Comparison of ENCODE assay signal across 8 cellular contexts in genomic region chr17:69501591-69502468, GRCh38.
DNase-seq lines count a peak whose midpoint lies in the region; ATAC-seq, FAIRE-seq and TF ChIP-seq lines count a peak whose summit lies in the region.

No MANE protein-coding gene starts in this region.

- CTCF ChIA-PET in K562 (lab: Yijun Ruan, JAX; ENCODE audit: low intra/inter-chr PET ratio) = no interaction called here

- no peak overlapping the region for H2AFZ ChIP-seq in K562 (ENCODE audit: low read depth, low read length)

- in situ Hi-C loops in K562 (cut with MboI) = no loop called here

- TF ChIP-seq POLR2A in K562 (conservative IDR thresholded peaks at IDR 0.05) = no peak

- H3K4me3 ChIP-seq in K562 (no peak overlapping the region), small intestine (ENCODE audit: low read depth in 1 of 2, low read length in 2 of 2) (peak overlapping the region in 1 of 2 donors; percentile 35), BE2C (ENCODE audit: low read depth, low read length) (no peak overlapping the region)

- ATAC-seq in K562 (no peak), GM18873 (IDR thresholded peaks at IDR 0.05; ENCODE audit: low FRiP score, unreplicated experiment) (no peak)

- no peaks in the 10 kb centered on the region; a peak in 1 of 5 replicates for H3K27me3 ChIP-seq in K562 (ENCODE audit: control insufficient read depth in 2 of 2, insufficient read depth in 2 of 2, low read length in 2 of 2)
- H3K27me3 ChIP-seq in small intestine (ENCODE audit: control insufficient read depth in 2 of 2, insufficient read depth in 2 of 2, low read length in 2 of 2) = no peaks in the 10 kb centered on the region
- no peaks in the 10 kb centered on the region for H3K27me3 ChIP-seq in BE2C

- POLR2A ChIA-PET in K562 (lab: Yijun Ruan, JAX) = interaction anchor here (0.6 to 0.7 kb wide), 3 partner anchors 10 to 668 kb away, joined by 3 read pairs; no protein-coding TSS in a partner anchor

- H3K9me3 ChIP-seq in K562 (replicated peaks; ENCODE audit: control insufficient read depth, insufficient read depth, low read depth, low read length) (no peaks in the 10 kb centered on the region), small intestine (ENCODE audit: control insufficient read depth, low read depth) (no peaks in the 10 kb centered on the region), BE2C (no peaks in the 10 kb centered on the region)

- no peak overlapping the region for H3K4me2 ChIP-seq in K562 (ENCODE audit: insufficient read depth, low read length)

- no peak overlapping the region for H3K9ac ChIP-seq in K562 (ENCODE audit: insufficient read depth in 1 of 2, low read depth in 2 of 2, low read length in 2 of 2)

- TF ChIP-seq CTCF in K562 (IDR thresholded peaks at IDR 0.05 in 2 of 3, conservative IDR thresholded peaks at IDR 0.05 in 1 of 3; ENCODE audit: insufficient read depth in 2 of 3, low read depth in 1 of 3, low read length in 3 of 3) (no peak), BE2C (IDR thresholded peaks at IDR 0.05; ENCODE audit: low read depth, low read length) (no peak)

- DNase-seq in NCI-H2081 (lab: John Stamatoyannopoulos, UW) (peak; percentile 44 to 77), NCI-H2081 treated with DMSO at 0.1 percent for 48 hours (lab: John Stamatoyannopoulos, UW) (no peak), NCI-H1105 (lab: John Stamatoyannopoulos, UW) (peak; percentile 20), K562 (ENCODE audit: extremely low read depth in 1 of 4, low spot score in 3 of 4) (no peak), small intestine (peak; percentile 79), BE2C (no peak)

- no TSS peak for BruUV-seq in K562 (replicated peaks; lab: Mats Ljungman, UMichigan)

- FAIRE-seq in K562 (lab: Jason Lieb, UNC) (no peak), islet of Langerhans (lab: Jason Lieb, UNC) (peak; percentile 96), small intestine (lab: Jason Lieb, UNC) (no peak)

- H3K36me3 ChIP-seq in K562 (ENCODE audit: control insufficient read depth, insufficient read depth, low read length) = no peaks in the 10 kb centered on the region
- no peaks in the 10 kb centered on the region for H3K36me3 ChIP-seq in small intestine (ENCODE audit: control insufficient read depth in 2 of 2, insufficient read depth in 2 of 2, low read length in 2 of 2)
- H3K36me3 ChIP-seq in BE2C = no peaks in the 10 kb centered on the region

- H3K27ac ChIP-seq in K562 (ENCODE audit: extremely low read depth, low read depth, low read length) (no peak overlapping the region), small intestine (ENCODE audit: low read depth in 1 of 2, low read length in 1 of 2) (peak overlapping the region; percentile 25 to 79)

- no peaks in the 10 kb centered on the region for H4K20me1 ChIP-seq in K562 (replicated peaks; ENCODE audit: control insufficient read depth, insufficient read depth, low read length)

- intact Hi-C loops in K562 (cut with micrococcal nuclease) = no loop called here

- H3K4me1 ChIP-seq in K562 (replicated peaks in 1 of 2; ENCODE audit: control insufficient read depth in 2 of 2, insufficient read depth in 2 of 2, low read length in 2 of 2) (no peaks in the 10 kb centered on the region), small intestine (ENCODE audit: control insufficient read depth in 2 of 2, insufficient read depth in 1 of 2, low read depth in 1 of 2, low read length in 1 of 2) (peaks cover 3 to 4% of the 10 kb centered on the region in 2 donors), BE2C (no peaks in the 10 kb centered on the region)

- no peak for TF ChIP-seq RAD21 in K562 (CRISPR knock-in tag; conservative IDR thresholded peaks at IDR 0.05 in 1 of 2, IDR thresholded peaks at IDR 0.05 in 1 of 2)

- 1% methylated on average over 14 of the region's 14 CpGs for WGBS in K562 (ENCODE audit: insufficient coverage, low coverage, missing lambda C conversion rate)
- 3 to 22% (median 20%) methylated on average over 14 of the region's 14 CpGs for WGBS in small intestine, 3 donors

- TF ChIP-seq EP300 in K562 (IDR thresholded peaks at IDR 0.05; ENCODE audit: low read length) = no peak

- H3K79me2 ChIP-seq in K562 (ENCODE audit: control insufficient read depth, insufficient read depth, low read length) = no peaks in the 10 kb centered on the region

- H3K9me1 ChIP-seq in K562 (ENCODE audit: control insufficient read depth, insufficient read depth, low read length) = no peaks in the 10 kb centered on the region

TF ChIP-seq in K562, 482 proteins besides CTCF, POLR2A, EP300 and RAD21:
- TF ChIP-seq RFX1 (IDR thresholded peaks at IDR 0.05) = no peak
- TF ChIP-seq RBM22 (IDR thresholded peaks at IDR 0.05; ENCODE audit: low read depth, low read length, poor library complexity, severe bottlenecking) = no peak
- no peak for TF ChIP-seq CEBPG (CRISPR knock-in tag; IDR thresholded peaks at IDR 0.05)
- TF ChIP-seq CEBPG (tag; conservative IDR thresholded peaks at IDR 0.05 in 1 of 2, IDR thresholded peaks at IDR 0.05 in 1 of 2) = peak; percentile 13 to 49; a peak in 1 of 4 replicates

Comparison
In these comparisons a context has a peak if more than half of its experiments do, and no peak if none do; other contexts are left out.
1. DNase-seq: peak in NCI-H2081 (2 of 2), NCI-H1105 (single experiment) and small intestine (single experiment); none in NCI-H2081 treated with DMSO at 0.1 percent for 48 hours (single experiment), K562 (0 of 4) and BE2C (single experiment).